ENCODE assay signal across 8 cellular contexts in the genomic region with DNA sequence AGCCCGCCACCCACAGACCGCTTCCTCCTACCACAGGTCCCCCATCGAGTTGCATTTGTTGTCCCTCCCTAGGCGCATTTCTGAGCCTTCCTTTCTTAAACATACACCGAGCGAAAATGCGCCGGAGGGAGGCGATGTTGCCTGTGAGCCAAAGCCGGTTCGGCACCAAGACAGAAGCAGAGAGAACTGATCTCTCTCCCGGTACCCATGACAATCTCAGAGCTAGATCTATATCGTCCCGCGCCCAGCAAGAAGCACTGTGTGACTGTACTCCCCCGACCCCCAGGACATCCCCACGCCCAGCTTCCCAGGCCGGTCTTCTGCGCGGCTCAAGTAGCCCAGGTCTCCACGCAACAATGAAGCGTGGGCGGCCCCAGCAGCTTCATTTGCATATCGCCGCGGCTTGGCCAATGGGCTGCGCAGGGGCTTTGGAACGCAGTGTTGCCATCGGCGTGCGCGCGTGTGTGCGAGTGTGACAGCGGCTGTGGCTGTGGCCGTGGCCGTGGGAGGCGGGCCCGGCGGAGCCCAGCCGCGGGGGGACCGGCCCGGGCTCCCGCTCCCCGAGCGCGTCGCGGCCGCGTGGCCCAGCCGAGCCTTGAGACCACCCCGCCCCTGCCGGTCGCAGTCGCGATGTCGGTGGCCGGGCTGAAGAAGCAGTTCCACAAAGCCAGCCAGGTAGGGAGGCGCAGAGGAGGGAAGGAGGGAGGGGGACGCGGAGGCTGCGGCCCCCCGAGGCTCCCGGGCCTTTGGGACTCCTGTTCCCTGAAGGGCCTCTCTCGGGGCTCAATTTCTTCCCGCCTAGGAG. TPM values are rescaled to one million over a fixed set of nuclear protein-coding genes. Genes with fewer than 3 reads are reported as not detected.
DNase-seq lines count a peak whose midpoint lies in the region; ATAC-seq and TF ChIP-seq lines count a peak whose summit lies in the region.

A gene with protein sequence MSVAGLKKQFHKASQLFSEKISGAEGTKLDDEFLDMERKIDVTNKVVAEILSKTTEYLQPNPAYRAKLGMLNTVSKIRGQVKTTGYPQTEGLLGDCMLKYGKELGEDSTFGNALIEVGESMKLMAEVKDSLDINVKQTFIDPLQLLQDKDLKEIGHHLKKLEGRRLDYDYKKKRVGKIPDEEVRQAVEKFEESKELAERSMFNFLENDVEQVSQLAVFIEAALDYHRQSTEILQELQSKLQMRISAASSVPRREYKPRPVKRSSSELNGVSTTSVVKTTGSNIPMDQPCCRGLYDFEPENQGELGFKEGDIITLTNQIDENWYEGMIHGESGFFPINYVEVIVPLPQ (plus strand): TSS at position 438 of the 805 bp plus-strand sequence. CDS start 193 bp downstream, at position 631.

- no peaks in the 10 kb centered on the region for H3F3A ChIP-seq in MM.1S (ENCODE audit: insufficient read depth, low read length)

- H3K27me3 ChIP-seq in MM.1S (replicated peaks; ENCODE audit: insufficient read depth, low read length) (no peaks in the 10 kb centered on the region), liver (ENCODE audit: control insufficient read depth in 4 of 4, insufficient read depth in 4 of 4, low read length in 3 of 4) (peaks cover 0 to 17% (median 7%) of the 10 kb centered on the region in 4 donors)
- no peaks in the 10 kb centered on the region for H3K27me3 ChIP-seq in effector memory CD4-positive, alpha-beta T cell (replicated peaks; ENCODE audit: control insufficient read depth, insufficient read depth, low read length, poor library complexity, severe bottlenecking)

- H3K9ac ChIP-seq in MM.1S (ENCODE audit: low read length), result no peak within 1 kb of the TSS
- H3K9ac ChIP-seq in liver (ENCODE audit: low read depth in 1 of 2, low read length in 2 of 2), result no peak within 1 kb of the TSS

- H3K4me1 ChIP-seq in MM.1S (ENCODE audit: low read length) (no peaks in the 10 kb centered on the region), liver (ENCODE audit: control insufficient read depth in 4 of 4, insufficient read depth in 4 of 4, low read length in 3 of 4) (peaks cover 0 to 13% (median 4%) of the 10 kb centered on the region in 4 donors)
- no peaks in the 10 kb centered on the region for H3K4me1 ChIP-seq in effector memory CD4-positive, alpha-beta T cell (ENCODE audit: control insufficient read depth, insufficient read depth, low read length, poor library complexity, severe bottlenecking)

- no peak for ATAC-seq in GM19467 (IDR thresholded peaks at IDR 0.05; ENCODE audit: unreplicated experiment)
- no peak for ATAC-seq in GM19397 (IDR thresholded peaks at IDR 0.05; ENCODE audit: unreplicated experiment)

- peak within 1 kb of the TSS; percentile 79 for H3K4me2 ChIP-seq in MM.1S (ENCODE audit: low read depth, low read length)

- H3K9me2 ChIP-seq in MM.1S (replicated peaks; ENCODE audit: insufficient read depth, low read length), result no peaks in the 10 kb centered on the region

- H3K9me3 ChIP-seq in MM.1S (replicated peaks; ENCODE audit: insufficient read depth, low read length), result no peaks in the 10 kb centered on the region
- H3K9me3 ChIP-seq in effector memory CD4-positive, alpha-beta T cell (ENCODE audit: control insufficient read depth, low read length), result no peaks in the 10 kb centered on the region
- no peaks in the 10 kb centered on the region for H3K9me3 ChIP-seq in liver (ENCODE audit: control insufficient read depth in 4 of 4, low read length in 3 of 4)

- peak within 1 kb of the TSS; percentile 44 for H2AFZ ChIP-seq in MM.1S (ENCODE audit: low read length)

- H3K27ac ChIP-seq in MM.1S (ENCODE audit: low read length), result no peak within 1 kb of the TSS
- no peak within 1 kb of the TSS for H3K27ac ChIP-seq in effector memory CD4-positive, alpha-beta T cell (ENCODE audit: insufficient read depth, low read length, poor library complexity, severe bottlenecking)
- H3K27ac ChIP-seq in liver (ENCODE audit: low read depth in 1 of 2, low read length in 2 of 2), result no peak within 1 kb of the TSS

- TF ChIP-seq RAD21 in liver (IDR thresholded peaks at IDR 0.05), result no peak

- DNase-seq in GM04504 (ENCODE audit: low read depth) (peak; percentile 25), MM.1S (peak; percentile 63)
- peak; percentile 55 to 71 for DNase-seq in activated CD4-positive, alpha-beta T cell treated with anti-CD3 and anti-CD28 coated beads, Interleukin-2, amount 50 U/mL, for 48 hours
- DNase-seq in effector memory CD4-positive, alpha-beta T cell, result no peak
- DNase-seq in stimulated activated CD4-positive, alpha-beta T cell treated with anti-CD3 and anti-CD28 coated beads, Interleukin-2, amount 100 ng/mL, for 24 hours, result peak; percentile 49 to 72

- H4K20me1 ChIP-seq in MM.1S (ENCODE audit: insufficient read depth, low read length), result no peaks in the 10 kb centered on the region

- no peaks in the 10 kb centered on the region for H3K36me3 ChIP-seq in MM.1S (replicated peaks; ENCODE audit: insufficient read depth, low read length)
- H3K36me3 ChIP-seq in effector memory CD4-positive, alpha-beta T cell (ENCODE audit: control insufficient read depth, insufficient read depth, low read length), result no peaks in the 10 kb centered on the region
- no peaks in the 10 kb centered on the region for H3K36me3 ChIP-seq in liver (ENCODE audit: control insufficient read depth in 4 of 4, insufficient read depth in 3 of 4, low read depth in 1 of 4, low read length in 3 of 4)

- WGBS in liver, result 2% methylated on average over 68 of the region's 68 CpGs

- TF ChIP-seq CTCF in MM.1S (IDR thresholded peaks at IDR 0.05; ENCODE audit: low read length), result peak; percentile 38
- TF ChIP-seq CTCF in liver (IDR thresholded peaks at IDR 0.05; ENCODE audit: low read depth, low read length, missing input control), result no peak

- H3K79me2 ChIP-seq in MM.1S (ENCODE audit: low read length), result no peaks in the 10 kb centered on the region

- H3K4me3 ChIP-seq in MM.1S (ENCODE audit: low read length), result peak within 1 kb of the TSS; percentile 52
- H3K4me3 ChIP-seq in effector memory CD4-positive, alpha-beta T cell (ENCODE audit: insufficient read depth, low read depth, low read length, poor library complexity, severe bottlenecking), result peak within 1 kb of the TSS; percentile 10
- H3K4me3 ChIP-seq in liver (ENCODE audit: low read depth in 1 of 3, low read length in 3 of 3), result peak within 1 kb of the TSS in 1 of 3 donors; percentile 42

TF ChIP-seq in liver, 16 proteins besides CTCF, POLR2A, EP300 and RAD21:
- TF ChIP-seq SP1 (IDR thresholded peaks at IDR 0.05), result no peak
- TF ChIP-seq EGR1 (IDR thresholded peaks at IDR 0.05; ENCODE audit: low read depth in 2 of 2), result peak; percentile 67 to 84

RNA-seq across cellular contexts. Expression of the gene that starts here (rescaled TPM):
- total RNA-seq in liver, result under 1 TPM in 1 of 2 donors, not detected in 1; 0.23 TPM
- not detected for polyA plus RNA-seq in liver

Comparison
In these comparisons a context has a peak if more than half of its experiments do, and no peak if none do; other contexts are left out.
1. DNase-seq: peak in GM04504 (single experiment), MM.1S (single experiment), activated CD4-positive, alpha-beta T cell treated with anti-CD3 and anti-CD28 coated beads, Interleukin-2, amount 50 U/mL, for 48 hours (2 of 2) and stimulated activated CD4-positive, alpha-beta T cell treated with anti-CD3 and anti-CD28 coated beads, Interleukin-2, amount 100 ng/mL, for 24 hours (2 of 2); none in effector memory CD4-positive, alpha-beta T cell (0 of 3).